Comparison of ENCODE assay signal across 9 cellular contexts in genomic region chr17:37570527-37571093, GRCh38. TPM values are rescaled to one million over a fixed set of nuclear protein-coding genes. Genes with fewer than 3 reads are reported as not detected.
DNase-seq lines count a peak whose midpoint lies in the region; TF ChIP-seq lines count a peak whose summit lies in the region.
"Had no signal": no experiment of that assay in that cellular context is flagged by ENCODE, and none has a peak within 500 bp of the region (broad histone marks: within the 10 kb centered on the region; RNA-seq: fewer than 3 reads in every experiment).

No MANE protein-coding gene starts in this region.

- H3K9me3 Mint-ChIP-seq in CD14-positive monocyte = peaks cover 0 to 5% (median 0%) of the 10 kb centered on the region in 7 donors

- no peak overlapping the region for H3K4me2 ChIP-seq in OCI-LY1 (ENCODE audit: low read length)

- H3K4me1 ChIP-seq in OCI-LY1 (ENCODE audit: insufficient read depth, low read length, severe bottlenecking) = no peaks in the 10 kb centered on the region
- no peaks in the 10 kb centered on the region for H3K4me1 ChIP-seq in iPS DF 6.9 (ENCODE audit: control insufficient read depth, insufficient read depth, low read length)
- no peaks in the 10 kb centered on the region for H3K4me1 ChIP-seq in uterus

- H3K36me3 ChIP-seq in OCI-LY1 (ENCODE audit: insufficient read depth, low read length) (peaks cover 82% of the 10 kb centered on the region), iPS DF 6.9 (ENCODE audit: control insufficient read depth, insufficient read depth, low read length) (peaks cover 6% of the 10 kb centered on the region; the same call in 1 of the 2 replicates), uterus (no peaks in the 10 kb centered on the region)

- no peaks in the 10 kb centered on the region for H3F3A ChIP-seq in OCI-LY1 (ENCODE audit: insufficient read depth, low read length)

- peak; percentile 28 for TF ChIP-seq CTCF in CD14-positive monocyte (IDR thresholded peaks at IDR 0.05)
- TF ChIP-seq CTCF in OCI-LY1 (IDR thresholded peaks at IDR 0.05; ENCODE audit: low read length) = peak; percentile 56
- TF ChIP-seq CTCF in astrocyte of the cerebellum (IDR thresholded peaks at IDR 0.05; ENCODE audit: low read depth, low read length, missing control alignments) = peak; percentile 62
- TF ChIP-seq CTCF in uterus (IDR thresholded peaks at IDR 0.05) = peak in 1 of 4 experiments; percentile 32

- no peak overlapping the region for H3K4me3 Mint-ChIP-seq in CD14-positive monocyte
- H3K4me3 Mint-ChIP-seq: IgD-negative memory B cell had no signal

- TF ChIP-seq POLR2A in uterus (IDR thresholded peaks at IDR 0.05) = no peak

- H3K9me2 ChIP-seq in OCI-LY1 (ENCODE audit: low read depth, low read length) = no peaks in the 10 kb centered on the region

- peak overlapping the region in 1 of 7 donors; percentile 62 for H3K27ac Mint-ChIP-seq in CD14-positive monocyte

- H3K27ac ChIP-seq in OCI-LY1 (ENCODE audit: low read depth, low read length, poor library complexity, severe bottlenecking) (no peak overlapping the region), iPS DF 6.9 (ENCODE audit: low read length) (no peak overlapping the region), uterus (no peak overlapping the region)

- H3K4me1 Mint-ChIP-seq in CD14-positive monocyte = no peaks in the 10 kb centered on the region

- H3K79me2 ChIP-seq in OCI-LY1 (ENCODE audit: insufficient read depth, low read length) = no peaks in the 10 kb centered on the region

- no CpG with 5 or more reads among the region's 8 CpGs for WGBS in iPS DF 6.9 (ENCODE audit: insufficient coverage, insufficient read length)

- H3K27me3 ChIP-seq in OCI-LY1 (ENCODE audit: insufficient read depth, low read length) (no peaks in the 10 kb centered on the region), iPS DF 6.9 (ENCODE audit: control insufficient read depth, insufficient read depth, low read length) (no peaks in the 10 kb centered on the region), uterus (no peaks in the 10 kb centered on the region)

- H2AFZ ChIP-seq in OCI-LY1 (ENCODE audit: low read length) = no peak overlapping the region

- DNase-seq in CD14-positive monocyte (ENCODE audit: low spot score) (no peak), H4 (ENCODE audit: low spot score) (peak; percentile 69), astrocyte of the cerebellum (ENCODE audit: low read depth) (no peak), iPS DF 6.9 (ENCODE audit: low read depth, low spot score) (peak; percentile 33), uterus (no peak)
- peak; percentile 5 to 28 for DNase-seq in stimulated activated CD8-positive, alpha-beta memory T cell treated with anti-CD3 and anti-CD28 coated beads, Interleukin-2, amount 100 ng/mL, for 48 hours (ENCODE audit: low read depth in 2 of 2)
- DNase-seq in effector CD4-positive, alpha-beta T cell = no peak

- H3K4me3 ChIP-seq in OCI-LY1 (ENCODE audit: low read depth, low read length, poor library complexity, severe bottlenecking) (no peak overlapping the region), astrocyte of the cerebellum (ENCODE audit: low read depth, low read length) (no peak overlapping the region), iPS DF 6.9 (ENCODE audit: low read length) (no peak overlapping the region), uterus (no peak overlapping the region)

- in situ Hi-C loops in astrocyte of the cerebellum (cut with HindIII; ENCODE audit: low sequenced_read_pairs) = no loop called here

- no peaks in the 10 kb centered on the region for H4K20me1 ChIP-seq in OCI-LY1 (ENCODE audit: insufficient read depth, low read length)

- H3K9ac ChIP-seq in OCI-LY1 (ENCODE audit: low read length) = no peak overlapping the region

- intact Hi-C loops in CD14-positive monocyte (cut with micrococcal nuclease) (no loop called here), uterus (cut with DNase I; ENCODE audit: low total_unique reads) (no loop called here)

- H3K9me3 ChIP-seq in OCI-LY1 (ENCODE audit: low read length) (no peaks in the 10 kb centered on the region), iPS DF 6.9 (ENCODE audit: control insufficient read depth, insufficient read depth, low read length) (no peaks in the 10 kb centered on the region), uterus (peaks cover 0 to 3% of the 10 kb centered on the region in 2 donors)

- H3K36me3 Mint-ChIP-seq in CD14-positive monocyte = peaks cover 80 to 89% of the 10 kb centered on the region in 2 donors

- H3K27me3 Mint-ChIP-seq in CD14-positive monocyte (ENCODE audit: low read depth in 3 of 3) = no peaks in the 10 kb centered on the region
- H3K27me3 Mint-ChIP-seq: IgD-negative memory B cell had no signal

RNA-seq across cellular contexts. Expression of gene SYNRG, which starts 38.6 kb away (rescaled TPM):
- 10 to 100 TPM; 13.1 to 17.5 TPM for polyA plus RNA-seq in CD14-positive monocyte
- total RNA-seq in H4 (2014; rRNA removed; shearing (Covaris generic)) = 5.6 and 9.8 TPM in 2 replicates
- 10 to 100 TPM; 14.4 to 92.0 (median 41.6) TPM for total RNA-seq in uterus

Comparison
In these comparisons a context has a peak if more than half of its experiments do, and no peak if none do; other contexts are left out.
1. DNase-seq: peak in H4 (single experiment), iPS DF 6.9 (single experiment) and stimulated activated CD8-positive, alpha-beta memory T cell treated with anti-CD3 and anti-CD28 coated beads, Interleukin-2, amount 100 ng/mL, for 48 hours (2 of 2); none in CD14-positive monocyte (single experiment), astrocyte of the cerebellum (single experiment), effector CD4-positive, alpha-beta T cell (single experiment) and uterus (0 of 2).